17 cellular contexts compared by ENCODE assay signal in genomic region chr4:24248674-24249644, GRCh38.
DNase-seq lines count a peak whose midpoint lies in the region; ATAC-seq and TF ChIP-seq lines count a peak whose summit lies in the region.
"Had no signal": no experiment of that assay in that cellular context is flagged by ENCODE, and none has a peak within 500 bp of the region (broad histone marks: within the 10 kb centered on the region; RNA-seq: fewer than 3 reads in every experiment).

No MANE protein-coding gene starts in this region.

- H3K27me3 Mint-ChIP-seq in CD8-positive, alpha-beta T cell (ENCODE audit: low read depth), result peaks cover 2% of the 10 kb centered on the region
- H3K27me3 Mint-ChIP-seq: activated CD4-positive, alpha-beta T cell treated with anti-CD3 and anti-CD28 coated beads, Interleukin-2, amount 10 ng/mL, durations not matched to agents 7 days and 5 days; memory B cell had no signal

- H3K4me3 Mint-ChIP-seq in CD8-positive, alpha-beta T cell, result no peak overlapping the region
- H3K4me3 Mint-ChIP-seq: activated CD4-positive, alpha-beta T cell treated with anti-CD3 and anti-CD28 coated beads, Interleukin-2, amount 10 ng/mL, durations not matched to agents 7 days and 5 days; memory B cell had no signal

- H3K4me1 ChIP-seq in gastroesophageal sphincter, result peaks cover 0 to 28% (median 6%) of the 10 kb centered on the region in 3 donors
- H3K4me1 ChIP-seq in mesodermal cell (ENCODE audit: control insufficient read depth, insufficient read depth, low read length, poor library complexity, severe bottlenecking), result no peaks in the 10 kb centered on the region
- peaks cover 34 to 38% (median 37%) of the 10 kb centered on the region in 3 donors for H3K4me1 ChIP-seq in skeletal muscle tissue (ENCODE audit: control insufficient read depth in 3 of 3, insufficient read depth in 3 of 3, low read length in 3 of 3)
- no peaks in the 10 kb centered on the region for H3K4me1 ChIP-seq in CD8-positive, alpha-beta T cell (ENCODE audit: insufficient read depth, low read length)
- H3K4me1 ChIP-seq: upper lobe of right lung had no signal

- DNase-seq in cardiac fibroblast (ENCODE audit: low read depth in 2 of 2), result peak; percentile 2 to 17
- no peak for DNase-seq in WERI-Rb-1
- no peak for DNase-seq in CD8-positive, alpha-beta T cell
- no peak for DNase-seq in ecto neural progenitor cell (ENCODE audit: low spot score)
- DNase-seq: activated CD4-positive, alpha-beta T cell treated with anti-CD3 and anti-CD28 coated beads, Interleukin-2, amount 10 ng/mL, durations not matched to agents 7 days and 5 days; activated naive CD4-positive, alpha-beta T cell treated with Interleukin-2 at 50 U/mL for 16 hours; NCI-H1694 treated with DMSO at 0.1 percent for 48 hours; NCI-H510A; spleen; upper lobe of right lung had no signal

- H3K9me3 ChIP-seq in gastroesophageal sphincter, result no peaks in the 10 kb centered on the region
- no peaks in the 10 kb centered on the region for H3K9me3 ChIP-seq in mesodermal cell (ENCODE audit: control insufficient read depth, low read length)
- H3K9me3 ChIP-seq in skeletal muscle tissue (ENCODE audit: control insufficient read depth in 3 of 3, low read length in 3 of 3), result no peaks in the 10 kb centered on the region
- H3K9me3 ChIP-seq in WERI-Rb-1 (ENCODE audit: severe bottlenecking), result no peaks in the 10 kb centered on the region
- no peaks in the 10 kb centered on the region for H3K9me3 ChIP-seq in CD8-positive, alpha-beta T cell (ENCODE audit: low read length)
- H3K9me3 ChIP-seq: spleen, upper lobe of right lung had no signal

- no peaks in the 10 kb centered on the region for H3K9me3 Mint-ChIP-seq in CD8-positive, alpha-beta T cell
- H3K9me3 Mint-ChIP-seq: activated CD4-positive, alpha-beta T cell treated with anti-CD3 and anti-CD28 coated beads, Interleukin-2, amount 10 ng/mL, durations not matched to agents 7 days and 5 days; memory B cell had no signal

- H3K4me1 Mint-ChIP-seq in CD8-positive, alpha-beta T cell (ENCODE audit: low read depth), result no peaks in the 10 kb centered on the region
- H3K4me1 Mint-ChIP-seq: activated CD4-positive, alpha-beta T cell treated with anti-CD3 and anti-CD28 coated beads, Interleukin-2, amount 10 ng/mL, durations not matched to agents 7 days and 5 days; memory B cell had no signal

- CTCF ChIA-PET in CD8-positive, alpha-beta T cell (lab: Charles Lee), result no interaction called here

- H3K27me3 ChIP-seq in gastroesophageal sphincter, result no peaks in the 10 kb centered on the region
- H3K27me3 ChIP-seq in skeletal muscle tissue (ENCODE audit: control insufficient read depth in 3 of 3, insufficient read depth in 3 of 3, low read length in 3 of 3), result no peaks in the 10 kb centered on the region
- no peaks in the 10 kb centered on the region for H3K27me3 ChIP-seq in WERI-Rb-1 (ENCODE audit: insufficient read depth, low read depth, severe bottlenecking)
- no peaks in the 10 kb centered on the region for H3K27me3 ChIP-seq in CD8-positive, alpha-beta T cell (ENCODE audit: insufficient read depth, low read length)
- H3K27me3 ChIP-seq: spleen, upper lobe of right lung had no signal

- TF ChIP-seq CTCF in cardiac fibroblast (IDR thresholded peaks at IDR 0.05; ENCODE audit: low read depth, low read length), result no peak
- TF ChIP-seq CTCF in gastroesophageal sphincter (IDR thresholded peaks at IDR 0.05), result no peak
- no peak for TF ChIP-seq CTCF in WERI-Rb-1 (IDR thresholded peaks at IDR 0.05; ENCODE audit: low read depth, low read length)
- TF ChIP-seq CTCF in CD8-positive, alpha-beta T cell (IDR thresholded peaks at IDR 0.05), result no peak

- 33% methylated on average over 17 of the region's 17 CpGs; no CpG with 5 or more reads in 1 of the 2 donors for WGBS in gastroesophageal sphincter (ENCODE audit: low coverage in 1 of 2), 2 donors
- 91 to 92% methylated on average over 14 to 16 of the region's 17 CpGs for WGBS in mesodermal cell (ENCODE audit: insufficient coverage in 2 of 2), 2 experiments

- peak overlapping the region; percentile 6 to 65 (median 61) for H3K27ac ChIP-seq in gastroesophageal sphincter
- peak overlapping the region; percentile 31 for H3K27ac ChIP-seq in mesodermal cell (ENCODE audit: low read depth, low read length, severe bottlenecking)
- H3K27ac ChIP-seq in skeletal muscle tissue (ENCODE audit: low read depth, low read length), result peak overlapping the region; percentile 75
- H3K27ac ChIP-seq in WERI-Rb-1, result no peak overlapping the region
- no peak overlapping the region for H3K27ac ChIP-seq in CD8-positive, alpha-beta T cell (ENCODE audit: low read depth, low read length)
- H3K27ac ChIP-seq: epithelial cell of prostate, upper lobe of right lung had no signal

- peak; percentile 44 for ATAC-seq in gastroesophageal sphincter
- ATAC-seq in GM21423 (IDR thresholded peaks at IDR 0.05; ENCODE audit: unreplicated experiment), result no peak
- ATAC-seq in CD8-positive, alpha-beta T cell, result no peak
- ATAC-seq: Panc1, upper lobe of right lung had no signal

- peak overlapping the region; percentile 57 to 66 (median 58) for H3K9ac ChIP-seq in skeletal muscle tissue (ENCODE audit: low read depth in 1 of 3, low read length in 3 of 3)

- H3K27ac Mint-ChIP-seq in CD8-positive, alpha-beta T cell, result no peak overlapping the region
- H3K27ac Mint-ChIP-seq: activated CD4-positive, alpha-beta T cell treated with anti-CD3 and anti-CD28 coated beads, Interleukin-2, amount 10 ng/mL, durations not matched to agents 7 days and 5 days; memory B cell had no signal

- no peak for TF ChIP-seq EP300 in gastroesophageal sphincter (IDR thresholded peaks at IDR 0.05)

- no peak overlapping the region for H3K4me3 ChIP-seq in cardiac fibroblast (replicated peaks in 1 of 2; ENCODE audit: low read depth in 2 of 2, low read length in 2 of 2)
- peak overlapping the region in 1 of 2 donors; percentile 10 for H3K4me3 ChIP-seq in gastroesophageal sphincter
- H3K4me3 ChIP-seq in mesodermal cell (ENCODE audit: extremely low read depth, insufficient read depth, low read length, poor library complexity, severe bottlenecking), result no peak overlapping the region
- peak overlapping the region; percentile 24 to 39 (median 37) for H3K4me3 ChIP-seq in skeletal muscle tissue (ENCODE audit: low read length in 3 of 3)
- H3K4me3 ChIP-seq in WERI-Rb-1 (ENCODE audit: low read depth, low read length), result no peak overlapping the region
- H3K4me3 ChIP-seq in CD8-positive, alpha-beta T cell (ENCODE audit: low read depth, low read length), result no peak overlapping the region
- H3K4me3 ChIP-seq: spleen, upper lobe of right lung had no signal

- no peaks in the 10 kb centered on the region for H3K36me3 Mint-ChIP-seq in CD8-positive, alpha-beta T cell
- H3K36me3 Mint-ChIP-seq: memory B cell had no signal

- intact Hi-C loops in CD8-positive, alpha-beta T cell (cut with DNase I, micrococcal nuclease), result no loop called here

- TF ChIP-seq POLR2A in gastroesophageal sphincter (IDR thresholded peaks at IDR 0.05), result no peak

- no peaks in the 10 kb centered on the region for H3K36me3 ChIP-seq in gastroesophageal sphincter
- no peaks in the 10 kb centered on the region for H3K36me3 ChIP-seq in mesodermal cell (ENCODE audit: control insufficient read depth, insufficient read depth, low read length)
- H3K36me3 ChIP-seq in skeletal muscle tissue (ENCODE audit: control insufficient read depth in 3 of 3, insufficient read depth in 3 of 3, low read length in 3 of 3), result no peaks in the 10 kb centered on the region
- no peaks in the 10 kb centered on the region for H3K36me3 ChIP-seq in WERI-Rb-1
- H3K36me3 ChIP-seq in CD8-positive, alpha-beta T cell (ENCODE audit: insufficient read depth, low read length), result no peaks in the 10 kb centered on the region
- H3K36me3 ChIP-seq: spleen, upper lobe of right lung had no signal

- POLR2A ChIA-PET in CD8-positive, alpha-beta T cell (lab: Charles Lee), result no interaction called here

Comparison
In these comparisons a context has a peak if more than half of its experiments do, and no peak if none do; other contexts are left out.
1. DNase-seq: peak in cardiac fibroblast (2 of 2); none in WERI-Rb-1 (single experiment), CD8-positive, alpha-beta T cell (0 of 7) and ecto neural progenitor cell (single experiment).
2. H3K4me3 ChIP-seq: peak in skeletal muscle tissue (3 of 3); none in cardiac fibroblast (0 of 2), mesodermal cell (single experiment), WERI-Rb-1 (single experiment) and CD8-positive, alpha-beta T cell (single experiment).
3. H3K27ac ChIP-seq: peak in gastroesophageal sphincter (4 of 4), mesodermal cell (single experiment) and skeletal muscle tissue (single experiment); none in WERI-Rb-1 (single experiment) and CD8-positive, alpha-beta T cell (single experiment).